In the genomic region with DNA sequence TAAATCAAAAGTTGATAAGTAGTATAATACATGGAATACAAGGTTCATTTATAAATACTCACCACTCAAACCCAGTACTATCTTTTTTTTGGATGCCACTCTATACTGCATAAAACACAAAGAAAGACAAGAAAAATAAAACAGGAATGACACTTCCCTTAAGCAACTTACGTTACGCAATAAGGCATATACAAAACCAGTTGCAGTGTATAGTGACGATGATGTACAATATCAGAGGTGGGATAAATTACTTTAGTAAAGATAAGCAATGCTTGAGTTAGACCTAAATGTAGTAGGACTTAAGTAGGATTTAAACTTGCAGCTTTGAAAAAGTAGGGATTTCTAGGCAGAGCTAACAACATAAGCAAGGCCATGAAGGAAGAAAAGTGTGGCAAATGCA, we compare ENCODE assay signal across 19 cellular contexts.
DNase-seq lines count a peak whose midpoint lies in the region; ATAC-seq and TF ChIP-seq lines count a peak whose summit lies in the region.
"Had no signal": no experiment of that assay in that cellular context is flagged by ENCODE, and none has a peak within 500 bp of the region (broad histone marks: within the 10 kb centered on the region; RNA-seq: fewer than 3 reads in every experiment).

No MANE protein-coding gene starts in this region.

- H3K9me3 ChIP-seq in HUES48 (ENCODE audit: control insufficient read depth, insufficient read depth, low read length) = no peaks in the 10 kb centered on the region
- no peaks in the 10 kb centered on the region for H3K9me3 ChIP-seq in Panc1 (ENCODE audit: control insufficient read depth, insufficient read depth, low read depth, low read length)
- H3K9me3 ChIP-seq: HAP-1 had no signal

- CTCF ChIA-PET in Panc1 (lab: Charles Lee) = no interaction called here
- CTCF ChIA-PET in HEK293T (lab: Yijun Ruan, JAX) = interaction anchor here (0.6 kb wide), 2 partner anchors 10 to 260 kb away, joined by 4 to 6 read pairs; no protein-coding TSS in a partner anchor

- ATAC-seq in Panc1 (no peak), GM19328 (IDR thresholded peaks at IDR 0.05; ENCODE audit: unreplicated experiment) (no peak)
- ATAC-seq: left lobe of liver had no signal

- BruUV-seq in Panc1 (replicated peaks; lab: Mats Ljungman, UMichigan) = no TSS peak

- intact Hi-C loops in Panc1 (cut with micrococcal nuclease; ENCODE audit: unreplicated experiment) = no loop called here

- H3K4me1 ChIP-seq in HUES48 (ENCODE audit: control insufficient read depth, insufficient read depth, low read length) (peaks cover 17% of the 10 kb centered on the region), Panc1 (ENCODE audit: control insufficient read depth, insufficient read depth, low read length) (peaks cover 3% of the 10 kb centered on the region; the same call in 1 of the 2 replicates)
- H3K4me1 ChIP-seq: upper lobe of left lung had no signal

- in situ Hi-C loops in Panc1 (cut with HindIII; ENCODE audit: low pct_unique_long_range_greater_than_20kb, low sequenced_read_pairs) = no loop called here

- H3K36me3 ChIP-seq in HUES48 (ENCODE audit: control insufficient read depth, insufficient read depth, low read length) (no peaks in the 10 kb centered on the region), Panc1 (ENCODE audit: control insufficient read depth, insufficient read depth, low read length) (no peaks in the 10 kb centered on the region)
- H3K36me3 ChIP-seq: HAP-1, upper lobe of left lung had no signal

- TF ChIP-seq CTCF in Panc1 (IDR thresholded peaks at IDR 0.05) (no peak), fibroblast of pulmonary artery (IDR thresholded peaks at IDR 0.05; ENCODE audit: low read length, missing control alignments) (no peak)

- no peak overlapping the region for H3K9ac ChIP-seq in HUES48 (ENCODE audit: low read depth, low read length)

- H3K27me3 ChIP-seq in HUES48 (ENCODE audit: control insufficient read depth, insufficient read depth, low read length) = peaks cover 5% of the 10 kb centered on the region; the same call in 1 of the 2 replicates
- H3K27me3 ChIP-seq in Panc1 (ENCODE audit: control insufficient read depth, insufficient read depth, low read length) = no peaks in the 10 kb centered on the region
- H3K27me3 ChIP-seq: upper lobe of left lung had no signal

- no peak overlapping the region for H3K4me3 ChIP-seq in HUES48 (ENCODE audit: low read depth, low read length)
- no peak overlapping the region for H3K4me3 ChIP-seq in Panc1 (ENCODE audit: low read depth in 2 of 2, low read length in 2 of 2)
- H3K4me3 ChIP-seq in fibroblast of pulmonary artery (replicated peaks; ENCODE audit: low read depth, low read length) = no peak overlapping the region
- H3K4me3 ChIP-seq: HAP-1, upper lobe of left lung had no signal

- peak; percentile 32 to 41 for DNase-seq in AML-193 (lab: John Stamatoyannopoulos, UW)
- DNase-seq in Panc1 (ENCODE audit: low read depth, low spot score) = no peak
- peak; percentile 31 for DNase-seq in fibroblast of pulmonary artery (ENCODE audit: low read depth)
- DNase-seq in occipital lobe (lab: John Stamatoyannopoulos, UW) = no peak
- DNase-seq in HEK293T (ENCODE audit: extremely low spot score) = no peak
- DNase-seq in activated CD4-positive, alpha-beta T cell treated with anti-CD3 and anti-CD28 coated beads, Interleukin-2, amount 50 U/mL, for 48 hours = no peak
- DNase-seq: activated CD4-positive, CD25-positive, alpha-beta regulatory T cell treated with anti-CD3 and anti-CD28 coated beads, Interleukin-2, amount 50 U/mL, for 72 hours; activated naive CD4-positive, alpha-beta T cell treated with anti-CD3 and anti-CD28 coated beads, Interleukin-2, amount 10 ng/mL, durations not matched to agents 7 days and 5 days; activated T-cell treated with anti-CD3 and anti-CD28 coated beads, Interleukin-2, amount 50 U/mL, for 48 hours; DND-41; effector CD4-positive, alpha-beta T cell; glutamatergic neuron; NCI-H82; small intestine; upper lobe of left lung had no signal

- H3K27ac ChIP-seq in HUES48 (ENCODE audit: low read depth, low read length) (peak overlapping the region; percentile 90), Panc1 (ENCODE audit: low read length) (0 out of 2 replicates have a peak overlapping the region, but pooled peaks have one; percentile 48)
- H3K27ac ChIP-seq: upper lobe of left lung had no signal

- POLR2A ChIA-PET in Panc1 (lab: Charles Lee) = interaction anchor here (0.6 kb wide), 1 partner anchor 73 kb away, joined by 3 read pairs; no protein-coding TSS in a partner anchor
- POLR2A ChIA-PET in HEK293T (lab: Yijun Ruan, JAX) = no interaction called here

TF ChIP-seq in HEK293T, 16 proteins besides CTCF, POLR2A, EP300 and RAD21:
- TF ChIP-seq SP1 (IDR thresholded peaks at IDR 0.05) (no peak), NFRKB (IDR thresholded peaks at IDR 0.05) (no peak), BHLHE40 (IDR thresholded peaks at IDR 0.05; ENCODE audit: borderline replicate concordance) (no peak), HDGF (IDR thresholded peaks at IDR 0.05; ENCODE audit: borderline replicate concordance) (no peak), LEF1 (IDR thresholded peaks at IDR 0.05; ENCODE audit: borderline replicate concordance) (no peak), CTBP1 (IDR thresholded peaks at IDR 0.05; ENCODE audit: borderline replicate concordance) (no peak), ARNT (IDR thresholded peaks at IDR 0.05) (no peak), FOXA1 (IDR thresholded peaks at IDR 0.05) (no peak), FOXM1 (IDR thresholded peaks at IDR 0.05; ENCODE audit: borderline replicate concordance) (no peak), FOXK2 (IDR thresholded peaks at IDR 0.05) (no peak), L3MBTL2 (conservative IDR thresholded peaks at IDR 0.05) (no peak), SUZ12 (IDR thresholded peaks at IDR 0.05) (no peak)
- TF ChIP-seq, protein P1, sequence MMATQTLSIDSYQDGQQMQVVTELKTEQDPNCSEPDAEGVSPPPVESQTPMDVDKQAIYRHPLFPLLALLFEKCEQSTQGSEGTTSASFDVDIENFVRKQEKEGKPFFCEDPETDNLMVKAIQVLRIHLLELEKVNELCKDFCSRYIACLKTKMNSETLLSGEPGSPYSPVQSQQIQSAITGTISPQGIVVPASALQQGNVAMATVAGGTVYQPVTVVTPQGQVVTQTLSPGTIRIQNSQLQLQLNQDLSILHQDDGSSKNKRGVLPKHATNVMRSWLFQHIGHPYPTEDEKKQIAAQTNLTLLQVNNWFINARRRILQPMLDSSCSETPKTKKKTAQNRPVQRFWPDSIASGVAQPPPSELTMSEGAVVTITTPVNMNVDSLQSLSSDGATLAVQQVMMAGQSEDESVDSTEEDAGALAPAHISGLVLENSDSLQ (IDR thresholded peaks at IDR 0.05) = no peak

Comparison
In these comparisons a context has a peak if more than half of its experiments do, and no peak if none do; other contexts are left out.
1. DNase-seq: peak in AML-193 (2 of 2) and fibroblast of pulmonary artery (single experiment); none in Panc1 (single experiment), occipital lobe (single experiment), HEK293T (single experiment) and activated CD4-positive, alpha-beta T cell treated with anti-CD3 and anti-CD28 coated beads, Interleukin-2, amount 50 U/mL, for 48 hours (0 of 2).